ENCODE assay signal across 1 cellular context in the genomic region with DNA sequence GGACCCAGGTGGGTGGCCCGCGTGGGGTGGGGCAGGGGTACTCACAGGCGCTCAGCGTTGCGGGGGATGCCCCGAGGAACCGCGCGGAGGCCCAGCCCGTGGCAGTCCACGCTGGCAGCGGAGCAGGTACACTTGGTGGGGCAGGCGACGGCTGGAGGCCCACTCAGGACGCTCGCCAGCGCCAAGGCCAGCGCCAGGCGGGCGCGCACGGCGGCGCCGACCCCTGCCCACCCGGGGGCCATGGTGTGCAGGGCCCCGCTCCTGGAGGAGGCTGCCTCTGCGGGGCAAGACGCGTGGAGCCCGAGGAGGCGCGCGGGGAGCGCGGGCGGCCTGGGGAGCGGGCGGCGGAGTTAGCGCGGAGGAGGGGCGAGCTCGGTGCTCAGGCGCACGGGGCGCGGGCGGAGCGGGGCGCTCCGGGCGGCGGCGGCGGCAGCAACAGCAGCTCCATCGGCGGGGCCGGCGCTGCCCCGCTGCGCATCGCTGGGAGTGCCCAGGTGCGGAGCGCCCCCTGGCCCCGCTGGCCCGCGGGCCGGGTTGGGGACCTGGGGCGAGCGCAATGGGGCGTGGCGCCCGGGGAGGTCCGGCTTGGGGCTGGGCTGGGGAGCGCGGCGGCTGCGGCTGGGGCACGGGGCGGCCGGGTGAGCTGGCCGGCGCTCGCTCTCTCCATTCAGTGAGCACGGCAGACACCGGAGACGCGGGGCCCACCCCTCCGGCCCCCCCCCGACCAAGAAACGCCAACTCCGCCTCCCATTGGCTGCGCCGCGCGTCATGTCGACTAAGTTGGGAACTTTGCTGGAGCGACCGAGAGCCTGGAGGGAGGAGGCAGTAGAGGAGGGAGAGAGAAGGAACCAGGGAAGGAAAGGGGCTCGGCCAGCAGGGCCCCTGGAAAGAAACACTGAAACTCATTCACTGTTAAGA.
TF ChIP-seq lines count a peak whose summit lies in the region.

Gene SLIT3, minus strand, starts transcription at position 672 of the 918 bp plus-strand sequence. Its CDS starts 430 bp downstream, at position 242.

TF ChIP-seq in HEK293, 187 proteins besides CTCF, POLR2A, EP300 and RAD21 (continued from another document):
- TF ChIP-seq ZNF202 (tag by site-specific recombination; IDR thresholded peaks at IDR 0.05; ENCODE audit: borderline replicate concordance) (no peak), KLF7 (tag by site-specific recombination; IDR thresholded peaks at IDR 0.05; ENCODE audit: borderline replicate concordance) (no peak), HOXC10 (CRISPR knock-in tag; IDR thresholded peaks at IDR 0.05) (no peak), ZNF169 (tag by site-specific recombination; IDR thresholded peaks at IDR 0.05) (no peak)
- TF ChIP-seq, protein P1, sequence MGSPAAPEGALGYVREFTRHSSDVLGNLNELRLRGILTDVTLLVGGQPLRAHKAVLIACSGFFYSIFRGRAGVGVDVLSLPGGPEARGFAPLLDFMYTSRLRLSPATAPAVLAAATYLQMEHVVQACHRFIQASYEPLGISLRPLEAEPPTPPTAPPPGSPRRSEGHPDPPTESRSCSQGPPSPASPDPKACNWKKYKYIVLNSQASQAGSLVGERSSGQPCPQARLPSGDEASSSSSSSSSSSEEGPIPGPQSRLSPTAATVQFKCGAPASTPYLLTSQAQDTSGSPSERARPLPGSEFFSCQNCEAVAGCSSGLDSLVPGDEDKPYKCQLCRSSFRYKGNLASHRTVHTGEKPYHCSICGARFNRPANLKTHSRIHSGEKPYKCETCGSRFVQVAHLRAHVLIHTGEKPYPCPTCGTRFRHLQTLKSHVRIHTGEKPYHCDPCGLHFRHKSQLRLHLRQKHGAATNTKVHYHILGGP (tag by site-specific recombination; IDR thresholded peaks at IDR 0.05) = no peak
